In genomic region chr12:124673881-124674617, GRCh38 we compare ENCODE assay signal across 12 cellular contexts.
DNase-seq lines count a peak whose midpoint lies in the region; ATAC-seq and TF ChIP-seq lines count a peak whose summit lies in the region.
"Had no signal": no experiment of that assay in that cellular context is flagged by ENCODE, and none has a peak within 500 bp of the region (broad histone marks: within the 10 kb centered on the region; RNA-seq: fewer than 3 reads in every experiment).

No MANE protein-coding gene starts in this region.

- no peaks in the 10 kb centered on the region for H3K27me3 ChIP-seq in vagina
- H3K27me3 ChIP-seq in body of pancreas, result no peaks in the 10 kb centered on the region
- H3K27me3 ChIP-seq: ovary had no signal

- TF ChIP-seq POLR2A in vagina (IDR thresholded peaks at IDR 0.05), result no peak
- TF ChIP-seq POLR2A in body of pancreas (IDR thresholded peaks at IDR 0.05), result no peak

- no peaks in the 10 kb centered on the region for H3K9me3 Mint-ChIP-seq in activated naive CD4-positive, alpha-beta T cell treated with anti-CD3 and anti-CD28 coated beads, Interleukin-2, amount 50 U/mL, for 72 hours
- H3K9me3 Mint-ChIP-seq: activated naive CD8-positive, alpha-beta T cell treated with anti-CD3 and anti-CD28 coated beads, Interleukin-2, amount 50 U/mL, for 24 hours; stimulated activated naive CD8-positive, alpha-beta T cell treated with anti-CD3 and anti-CD28 coated beads, Interleukin-15, Interleukin-2, amounts not matched to agents 100 ng/mL and 50 ng/mL, for 24 hours had no signal

- H3K4me1 ChIP-seq in mucosa of descending colon (ENCODE audit: low read depth) (peaks cover 4% of the 10 kb centered on the region), vagina (peaks cover 23% of the 10 kb centered on the region), body of pancreas (peaks cover 14% of the 10 kb centered on the region)

- intact Hi-C loops in mucosa of descending colon (cut with DNase I, micrococcal nuclease), result no loop called here
- intact Hi-C loops in vagina (cut with DNase I), result loop anchor here (10.0 kb wide), 1 partner anchor 91 kb away; no protein-coding TSS in a partner anchor
- intact Hi-C loops in body of pancreas (cut with DNase I), result no loop called here

- no peak for TF ChIP-seq CTCF in mucosa of descending colon (IDR thresholded peaks at IDR 0.05)
- TF ChIP-seq CTCF in vagina (IDR thresholded peaks at IDR 0.05), result no peak
- no peak for TF ChIP-seq CTCF in body of pancreas (IDR thresholded peaks at IDR 0.05)

- H3K27ac ChIP-seq in vagina, result peak overlapping the region; percentile 13
- no peak overlapping the region for H3K27ac ChIP-seq in body of pancreas
- H3K27ac ChIP-seq: ovary had no signal

- 73 to 86% methylated on average over 4 to 9 of the region's 15 CpGs for WGBS in body of pancreas, 2 donors

- H3K36me3 ChIP-seq in mucosa of descending colon (ENCODE audit: low read depth) (no peaks in the 10 kb centered on the region), vagina (no peaks in the 10 kb centered on the region), body of pancreas (replicated peaks in 1 of 2; ENCODE audit: insufficient read depth in 1 of 2, low read depth in 2 of 2) (no peaks in the 10 kb centered on the region)
- H3K36me3 ChIP-seq: ovary had no signal

- H3K27ac Mint-ChIP-seq in activated naive CD4-positive, alpha-beta T cell treated with anti-CD3 and anti-CD28 coated beads, Interleukin-2, amount 50 U/mL, for 72 hours, result no peak overlapping the region
- H3K27ac Mint-ChIP-seq: activated naive CD8-positive, alpha-beta T cell treated with anti-CD3 and anti-CD28 coated beads, Interleukin-2, amount 50 U/mL, for 24 hours; stimulated activated naive CD8-positive, alpha-beta T cell treated with anti-CD3 and anti-CD28 coated beads, Interleukin-15, Interleukin-2, amounts not matched to agents 100 ng/mL and 50 ng/mL, for 24 hours had no signal

- H3K4me3 ChIP-seq in mucosa of descending colon, result no peak overlapping the region
- H3K4me3 ChIP-seq in vagina, result no peak overlapping the region
- H3K4me3 ChIP-seq in body of pancreas, result no peak overlapping the region
- H3K4me3 ChIP-seq: ovary had no signal

- no peaks in the 10 kb centered on the region for H3K36me3 Mint-ChIP-seq in activated naive CD4-positive, alpha-beta T cell treated with anti-CD3 and anti-CD28 coated beads, Interleukin-2, amount 50 U/mL, for 72 hours

- peak; percentile 92 to 97 for DNase-seq in NCI-H524 (lab: John Stamatoyannopoulos, UW)
- DNase-seq in cerebellum (ENCODE audit: low spot score), result peak; percentile 95
- DNase-seq in mucosa of descending colon, result no peak
- DNase-seq in vagina (ENCODE audit: extremely low spot score in 2 of 2), result no peak
- DNase-seq in DMS153 (lab: John Stamatoyannopoulos, UW), result no peak
- no peak for DNase-seq in activated naive CD4-positive, alpha-beta T cell treated with anti-CD3 and anti-CD28 coated beads, Interleukin-2, amount 50 U/mL, for 72 hours (ENCODE audit: low spot score in 2 of 2)
- no peak for DNase-seq in body of pancreas
- DNase-seq: activated naive CD8-positive, alpha-beta T cell treated with anti-CD3 and anti-CD28 coated beads, Interleukin-2, amount 50 U/mL, for 24 hours; left ventricle myocardium superior had no signal

- ATAC-seq in mucosa of descending colon (peak; percentile 18), body of pancreas (no peak)
- ATAC-seq in activated naive CD4-positive, alpha-beta T cell treated with anti-CD3 and anti-CD28 coated beads, Interleukin-2, amount 50 U/mL, for 72 hours, result no peak
- ATAC-seq: activated naive CD8-positive, alpha-beta T cell treated with anti-CD3 and anti-CD28 coated beads, Interleukin-2, amount 50 U/mL, for 24 hours; left ventricle myocardium superior; Right ventricle myocardium inferior had no signal

- H3K9me3 ChIP-seq in mucosa of descending colon (no peaks in the 10 kb centered on the region), vagina (no peaks in the 10 kb centered on the region), body of pancreas (no peaks in the 10 kb centered on the region)
- H3K9me3 ChIP-seq: ovary had no signal

Comparison
In these comparisons a context has a peak if more than half of its experiments do, and no peak if none do; other contexts are left out.
1. DNase-seq: peak in NCI-H524 (2 of 2) and cerebellum (single experiment); none in mucosa of descending colon (0 of 3), vagina (0 of 2), DMS153 (single experiment), activated naive CD4-positive, alpha-beta T cell treated with anti-CD3 and anti-CD28 coated beads, Interleukin-2, amount 50 U/mL, for 72 hours (0 of 2) and body of pancreas (0 of 4).